In genomic region chr2:238658054-238658407, GRCh38 we compare ENCODE assay signal across 17 cellular contexts.
DNase-seq lines count a peak whose midpoint lies in the region; ATAC-seq, FAIRE-seq and TF ChIP-seq lines count a peak whose summit lies in the region.
"Had no signal": no experiment of that assay in that cellular context is flagged by ENCODE, and none has a peak within 500 bp of the region (broad histone marks: within the 10 kb centered on the region; RNA-seq: fewer than 3 reads in every experiment).

No MANE protein-coding gene starts in this region.

- H3K23ac ChIP-seq in H1 (ENCODE audit: insufficient read length) = no peak overlapping the region

- no peak for TF ChIP-seq CTCF in GM23338 (conservative IDR thresholded peaks at IDR 0.05; ENCODE audit: low read depth in 2 of 2)
- TF ChIP-seq CTCF in H1 (IDR thresholded peaks at IDR 0.05; ENCODE audit: control extremely low read depth in 1 of 3, insufficient read depth in 1 of 3, low read depth in 1 of 3, low read length in 3 of 3) = no peak
- no peak for TF ChIP-seq CTCF in nephron (IDR thresholded peaks at IDR 0.05; ENCODE audit: unreplicated experiment in 3 of 3)
- TF ChIP-seq CTCF in psoas muscle (IDR thresholded peaks at IDR 0.05) = no peak

- intact Hi-C loops in psoas muscle (cut with DNase I) = no loop called here

- H3K4me3 Mint-ChIP-seq in GM23338 = peak overlapping the region; percentile 32; the same call in 1 of the 3 replicates
- H3K4me3 Mint-ChIP-seq in nephron = no peak overlapping the region
- no peak overlapping the region for H3K4me3 Mint-ChIP-seq in activated T-cell treated with anti-CD3 and anti-CD28 coated beads, Interleukin-2, amount 50 U/mL, for 24 hours
- H3K4me3 Mint-ChIP-seq: CD8-positive, alpha-beta memory T cell had no signal

- H3K27ac Mint-ChIP-seq in GM23338 (peak overlapping the region; percentile 76; the same call in 1 of the 2 replicates), nephron (peak overlapping the region in 2 of 3 experiments; percentile 35 to 58)
- no peak overlapping the region for H3K27ac Mint-ChIP-seq in activated T-cell treated with anti-CD3 and anti-CD28 coated beads, Interleukin-2, amount 50 U/mL, for 24 hours
- H3K27ac Mint-ChIP-seq: CD8-positive, alpha-beta memory T cell had no signal

- H3K27me3 ChIP-seq in GM23338 (ENCODE audit: insufficient read depth) (no peaks in the 10 kb centered on the region), H1 (replicated peaks in 1 of 4; ENCODE audit: control insufficient read depth in 3 of 4, extremely low read depth in 1 of 4, insufficient read depth in 3 of 4, low read length in 3 of 4) (no peaks in the 10 kb centered on the region; a peak in 1 of 7 replicates), psoas muscle (ENCODE audit: insufficient read depth in 3 of 3, low read length in 2 of 3) (no peaks in the 10 kb centered on the region)
- H3K27me3 ChIP-seq: BLaER1 had no signal

- H3K27me3 Mint-ChIP-seq in GM23338 (ENCODE audit: insufficient read depth, low read depth, poor library complexity) (peaks cover 16% of the 10 kb centered on the region), nephron (ENCODE audit: low read depth) (peaks cover 9% of the 10 kb centered on the region)
- peaks cover 9% of the 10 kb centered on the region for H3K27me3 Mint-ChIP-seq in activated T-cell treated with anti-CD3 and anti-CD28 coated beads, Interleukin-2, amount 50 U/mL, for 24 hours

- H4K20me1 ChIP-seq in GM23338 (replicated peaks; ENCODE audit: insufficient read depth) (no peaks in the 10 kb centered on the region), H1 (replicated peaks in 1 of 2; ENCODE audit: control insufficient read depth in 1 of 2, insufficient read depth in 2 of 2, low read length in 2 of 2) (no peaks in the 10 kb centered on the region)
- H4K20me1 ChIP-seq: BLaER1 had no signal

- H3K56ac ChIP-seq in H1 (replicated peaks; ENCODE audit: insufficient read length, low read depth, low read length) = no peak overlapping the region

- H3K9me3 ChIP-seq in H1 (ENCODE audit: insufficient read depth in 2 of 2, low read depth in 1 of 2, low read length in 1 of 2) (no peaks in the 10 kb centered on the region), psoas muscle (no peaks in the 10 kb centered on the region)
- H3K9me3 ChIP-seq: Caco-2 had no signal

- H3K9me2 ChIP-seq in GM23338 (ENCODE audit: insufficient read depth) = peaks cover 12% of the 10 kb centered on the region; the same call in 1 of the 2 replicates

- H3K9me3 Mint-ChIP-seq in GM23338 (peaks cover 6% of the 10 kb centered on the region; the same call in 2 of the 3 replicates), nephron (peaks cover 7% of the 10 kb centered on the region)
- peaks cover 7% of the 10 kb centered on the region for H3K9me3 Mint-ChIP-seq in activated T-cell treated with anti-CD3 and anti-CD28 coated beads, Interleukin-2, amount 50 U/mL, for 24 hours

- no peak overlapping the region for H2AFZ ChIP-seq in GM23338
- no peak overlapping the region for H2AFZ ChIP-seq in H1 (ENCODE audit: low read length)

- no peak overlapping the region for H4K5ac ChIP-seq in H1 (ENCODE audit: insufficient read length, low read depth, low read length)

- WGBS in H1 (ENCODE audit: extremely low coverage in 1 of 2, insufficient coverage in 1 of 2, insufficient read length in 1 of 2, insufficient replicate concordance in 2 of 2, low coverage in 1 of 2, low lambda C conversion rate in 2 of 2, missing lambda C conversion rate in 1 of 2), 2 experiments = 94% methylated on average over 7 of the region's 7 CpGs; no CpG with 5 or more reads in 1 of the 2 experiments
- 73 to 90% (median 85%) methylated on average over 7 of the region's 7 CpGs for WGBS in psoas muscle, 3 donors

- H3K9ac ChIP-seq in H1 (replicated peaks in 1 of 4; ENCODE audit: extremely low read depth in 1 of 4, low read depth in 3 of 4, low read length in 3 of 4) = no peak overlapping the region
- H3K9ac ChIP-seq: BLaER1 had no signal

- CTCF ChIA-PET in H1 (lab: Charles Lee; ENCODE audit: partially characterized antibody) = interaction anchor here (1.2 kb wide), 1 partner anchor 13 kb away, joined by 3 read pairs; no protein-coding TSS in a partner anchor

- no peak overlapping the region for H2BK20ac ChIP-seq in H1 (ENCODE audit: low read length)

- ATAC-seq in GM23338 = no peak
- peak in 1 of 4 donors; percentile 17 for ATAC-seq in psoas muscle
- ATAC-seq: HCT116 had no signal

- H3K79me2 ChIP-seq in GM23338 (replicated peaks; ENCODE audit: insufficient read depth) = no peaks in the 10 kb centered on the region
- no peaks in the 10 kb centered on the region for H3K79me2 ChIP-seq in H1 (ENCODE audit: control insufficient read depth in 1 of 2, insufficient read depth in 2 of 2, low read length in 2 of 2)

- H3K18ac ChIP-seq in H1 (ENCODE audit: extremely low read depth, low read length) = no peak overlapping the region

- H2BK5ac ChIP-seq in H1 (ENCODE audit: low read depth, low read length) = no peak overlapping the region

- H3K4me1 Mint-ChIP-seq in GM23338 = peaks cover 37% of the 10 kb centered on the region
- peaks cover 63% of the 10 kb centered on the region for H3K4me1 Mint-ChIP-seq in nephron
- H3K4me1 Mint-ChIP-seq in activated T-cell treated with anti-CD3 and anti-CD28 coated beads, Interleukin-2, amount 50 U/mL, for 24 hours (ENCODE audit: low read depth) = no peaks in the 10 kb centered on the region
- H3K4me1 Mint-ChIP-seq: CD8-positive, alpha-beta memory T cell had no signal

- H2BK120ac ChIP-seq in H1 (replicated peaks; ENCODE audit: low read depth, low read length) = no peak overlapping the region

- TF ChIP-seq POLR2A in H1 (IDR thresholded peaks at IDR 0.05; ENCODE audit: control extremely low read depth in 1 of 2, low read depth in 2 of 2, low read length in 2 of 2) = no peak

- FAIRE-seq in H1 (lab: Jason Lieb, UNC) = no peak
- FAIRE-seq in frontal cortex (lab: Jason Lieb, UNC) = no peak
- FAIRE-seq: H54 had no signal

- no peaks in the 10 kb centered on the region for H3F3A ChIP-seq in GM23338 (replicated peaks; ENCODE audit: low read depth)

- no peak overlapping the region for H4K91ac ChIP-seq in H1 (replicated peaks; ENCODE audit: insufficient read length, low read length)

- no peaks in the 10 kb centered on the region for H3K36me3 ChIP-seq in GM23338 (ENCODE audit: insufficient read depth)
- H3K36me3 ChIP-seq in H1 (ENCODE audit: control insufficient read depth in 2 of 4, insufficient read depth in 4 of 4, low read length in 3 of 4) = no peaks in the 10 kb centered on the region
- H3K36me3 ChIP-seq in psoas muscle (ENCODE audit: insufficient read depth in 1 of 2, low read depth in 1 of 2) = no peaks in the 10 kb centered on the region
- H3K36me3 ChIP-seq: BLaER1 had no signal

- TF ChIP-seq EP300 in H1 (IDR thresholded peaks at IDR 0.05; ENCODE audit: borderline replicate concordance in 1 of 2, low read depth in 2 of 2, low read length in 2 of 2) = no peak

- H3K36me3 Mint-ChIP-seq in GM23338 (ENCODE audit: low read depth) (no peaks in the 10 kb centered on the region), nephron (ENCODE audit: low read depth) (no peaks in the 10 kb centered on the region)
- H3K36me3 Mint-ChIP-seq in activated T-cell treated with anti-CD3 and anti-CD28 coated beads, Interleukin-2, amount 50 U/mL, for 24 hours (ENCODE audit: low read depth) = no peaks in the 10 kb centered on the region
- H3K36me3 Mint-ChIP-seq: CD8-positive, alpha-beta memory T cell had no signal

- peaks cover 4% of the 10 kb centered on the region; the same call in 1 of the 2 replicates for H3K4me1 ChIP-seq in GM23338 (ENCODE audit: insufficient read depth)
- peaks cover 0 to 11% (median 4%) of the 10 kb centered on the region in 4 experiments; a peak in 3 of 7 replicates for H3K4me1 ChIP-seq in H1 (replicated peaks in 1 of 4; ENCODE audit: control insufficient read depth in 3 of 4, insufficient read depth in 4 of 4, low read length in 3 of 4)
- peaks cover 19% of the 10 kb centered on the region for H3K4me1 ChIP-seq in psoas muscle

- no peak overlapping the region for H2AK5ac ChIP-seq in H1 (ENCODE audit: low read depth, low read length)

- H4K8ac ChIP-seq in H1 (ENCODE audit: extremely low read depth, insufficient read depth, low read length) = peak overlapping the region; percentile 53; the same call in 1 of the 2 replicates

- no peak overlapping the region for H3K4ac ChIP-seq in H1 (replicated peaks; ENCODE audit: insufficient read length, low read depth, low read length)

- no peak overlapping the region for H3K4me3 ChIP-seq in GM23338
- H3K4me3 ChIP-seq in H1 (ENCODE audit: extremely low read depth in 1 of 4, insufficient read depth in 2 of 4, low read depth in 3 of 4, low read length in 4 of 4) = no peak overlapping the region
- no peak overlapping the region for H3K4me3 ChIP-seq in psoas muscle
- H3K4me3 ChIP-seq: BLaER1 had no signal

- no peak overlapping the region for H3K27ac ChIP-seq in GM23338 (ENCODE audit: low read depth)
- H3K27ac ChIP-seq in H1 (ENCODE audit: low read depth, low read length) = no peak overlapping the region
- H3K27ac ChIP-seq in psoas muscle = peak overlapping the region; percentile 72
- H3K27ac ChIP-seq: BLaER1, HL-60 had no signal

- DNase-seq in GM23338 (ENCODE audit: low spot score) = no peak
- DNase-seq in H1 (ENCODE audit: low read depth in 1 of 2, low spot score in 2 of 2) = peak in 1 of 2 experiments; percentile 30
- DNase-seq in psoas muscle = no peak
- DNase-seq in NOMO-1 (lab: John Stamatoyannopoulos, UW; ENCODE audit: unreplicated experiment in 2 of 2) = no peak
- DNase-seq in activated T-cell treated with anti-CD3 and anti-CD28 coated beads, Interleukin-2, amount 50 U/mL, for 24 hours = no peak
- no peak for DNase-seq in frontal cortex (ENCODE audit: low spot score in 2 of 2)
- DNase-seq: 8988T; AML-193; Caco-2; CD8-positive, alpha-beta memory T cell; DND-41; GDM1 had no signal

- H3K14ac ChIP-seq in H1 (ENCODE audit: insufficient read length) = no peak overlapping the region

- no peak overlapping the region for H2BK15ac ChIP-seq in H1 (ENCODE audit: low read length)

- TF ChIP-seq RAD21 in H1 (IDR thresholded peaks at IDR 0.05 in 1 of 2, conservative IDR thresholded peaks at IDR 0.05 in 1 of 2; ENCODE audit: low read depth in 2 of 2, low read length in 2 of 2) = no peak

- H3K23me2 ChIP-seq in H1 (ENCODE audit: low read depth, low read length) = no peaks in the 10 kb centered on the region

- H3K4me2 ChIP-seq in GM23338 = 0 out of 2 replicates have a peak overlapping the region, but pooled peaks have one; percentile 13
- H3K4me2 ChIP-seq in H1 (ENCODE audit: insufficient read depth in 1 of 2, low read depth in 2 of 2, low read length in 2 of 2) = no peak overlapping the region; a peak in 1 of 4 replicates
- H3K4me2 ChIP-seq: BLaER1 had no signal

- POLR2A ChIA-PET in H1 (lab: Charles Lee; ENCODE audit: partially characterized antibody) = no interaction called here

- no peak overlapping the region for H2BK12ac ChIP-seq in H1 (ENCODE audit: low read depth, low read length)

- H3K79me1 ChIP-seq in H1 (ENCODE audit: low read depth, low read length) = no peaks in the 10 kb centered on the region

TF ChIP-seq in GM23338, 12 proteins besides CTCF, POLR2A, EP300 and RAD21 (continues in another document):
- TF ChIP-seq JUNB (IDR thresholded peaks at IDR 0.05; ENCODE audit: unreplicated experiment) (no peak), CREB1 (CRISPR knock-in tag; IDR thresholded peaks at IDR 0.05; ENCODE audit: low read depth) (no peak)

TF ChIP-seq in H1, 55 proteins besides CTCF, POLR2A, EP300 and RAD21 (continues in another document):
- TF ChIP-seq SP4 (IDR thresholded peaks at IDR 0.05; ENCODE audit: low read length) (no peak), PHF8 (conservative IDR thresholded peaks at IDR 0.05; ENCODE audit: low read depth, low read length) (no peak)
